2 cellular contexts compared by ENCODE assay signal in genomic region chr2:200475795-200476194, GRCh38.
TF ChIP-seq lines count a peak whose summit lies in the region.

No MANE protein-coding gene starts in this region.

TF ChIP-seq in HEK293, 187 proteins besides CTCF, POLR2A, EP300 and RAD21:
- TF ChIP-seq ZSCAN18 (tag by site-specific recombination; IDR thresholded peaks at IDR 0.05) = no peak
- TF ChIP-seq ZNF664 (tag by site-specific recombination; IDR thresholded peaks at IDR 0.05) = peak; percentile 94
TF ChIP-seq in HEK293: peak in this region for 1.

TF ChIP-seq in endothelial cell of umbilical vein, 7 proteins besides CTCF, POLR2A, EP300 and RAD21:
- no peak for TF ChIP-seq JUN (IDR thresholded peaks at IDR 0.05; ENCODE audit: borderline replicate concordance, insufficient read depth, insufficient read length, low read depth)
- TF ChIP-seq FOS (IDR thresholded peaks at IDR 0.05; ENCODE audit: borderline replicate concordance, insufficient read depth, low read length) = no peak
- no peak for TF ChIP-seq MYC (IDR thresholded peaks at IDR 0.05; ENCODE audit: low read depth, low read length)
- no peak for TF ChIP-seq EZH2 (IDR thresholded peaks at IDR 0.05; ENCODE audit: borderline replicate concordance, low read depth, low read length, severe bottlenecking)
- TF ChIP-seq, protein P1, sequence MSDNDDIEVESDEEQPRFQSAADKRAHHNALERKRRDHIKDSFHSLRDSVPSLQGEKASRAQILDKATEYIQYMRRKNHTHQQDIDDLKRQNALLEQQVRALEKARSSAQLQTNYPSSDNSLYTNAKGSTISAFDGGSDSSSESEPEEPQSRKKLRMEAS (IDR thresholded peaks at IDR 0.05; ENCODE audit: insufficient read depth, insufficient read length) = no peak
- TF ChIP-seq GATA2 (IDR thresholded peaks at IDR 0.05; ENCODE audit: insufficient read depth, insufficient read length, low read depth, low read length) = no peak
- TF ChIP-seq POLR2AphosphoS5 (IDR thresholded peaks at IDR 0.05; ENCODE audit: insufficient read depth, low read depth, low read length) = no peak
